8 cellular contexts compared by ENCODE assay signal in the genomic region with DNA sequence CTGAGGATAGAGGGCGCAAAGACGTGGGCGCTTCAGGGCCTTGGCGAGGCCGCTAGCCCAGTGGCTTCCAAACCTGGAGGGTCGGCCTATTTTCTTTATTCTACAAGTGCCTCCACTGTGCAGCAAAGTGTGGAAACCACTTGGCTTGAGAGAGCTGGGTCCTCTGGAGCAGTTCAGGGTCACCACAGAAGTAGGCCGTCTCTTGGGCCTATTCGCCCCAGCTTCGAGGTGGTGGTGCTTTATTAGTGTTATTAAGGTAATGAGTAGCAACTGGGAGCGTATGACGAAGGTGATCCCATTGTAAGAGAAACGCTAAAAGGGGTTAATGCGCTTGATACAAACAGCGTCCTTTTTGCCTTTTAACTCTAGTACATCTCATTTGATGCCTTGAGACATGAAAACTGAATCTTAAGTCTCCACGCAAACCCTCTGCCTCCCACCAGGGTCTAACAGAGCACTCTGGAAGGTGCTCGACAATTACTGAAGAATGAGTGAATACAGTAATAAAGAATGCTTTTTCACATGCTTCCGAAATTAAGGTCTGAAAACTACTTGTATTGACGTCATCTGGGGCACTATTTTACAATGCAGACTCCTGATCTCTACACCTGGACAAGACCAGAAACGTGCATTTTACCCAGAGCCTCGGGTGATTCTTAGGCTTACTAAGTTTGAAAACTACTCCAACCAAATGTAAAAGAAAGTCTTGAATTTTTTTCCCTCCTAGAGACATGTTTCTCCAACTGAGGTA. TPM values are rescaled to one million over a fixed set of nuclear protein-coding genes. Genes with fewer than 3 reads are reported as not detected.
DNase-seq lines count a peak whose midpoint lies in the region; ATAC-seq, FAIRE-seq and TF ChIP-seq lines count a peak whose summit lies in the region.

No MANE protein-coding gene starts in this region.

- peak; percentile 27 for ATAC-seq in HG02870 (IDR thresholded peaks at IDR 0.05; ENCODE audit: unreplicated experiment)
- ATAC-seq in WTC11, result peak; percentile 35
- peak; percentile 45 for ATAC-seq in left ventricle myocardium superior
- ATAC-seq in HG02588 (IDR thresholded peaks at IDR 0.05; ENCODE audit: unreplicated experiment), result no peak

- no peak for DNase-seq in GM12865 (ENCODE audit: low read depth)
- no peak for DNase-seq in WTC11 (ENCODE audit: low spot score)
- no peak for DNase-seq in left ventricle myocardium superior
- DNase-seq in small intestine, result no peak
- no peak for DNase-seq in GDM1 (lab: John Stamatoyannopoulos, UW)
- no peak for DNase-seq in effector CD8-positive, alpha-beta T cell (lab: John Stamatoyannopoulos, UW)

- POLR2A ChIA-PET in WTC11 (lab: Charles Lee), result no interaction called here

- no peak for TF ChIP-seq CTCF in GM12865 (IDR thresholded peaks at IDR 0.05; ENCODE audit: insufficient read depth, low read depth, low read length, missing control alignments)
- TF ChIP-seq CTCF in WTC11 (IDR thresholded peaks at IDR 0.05), result no peak

- intact Hi-C loops in left ventricle myocardium superior (cut with micrococcal nuclease), result no loop called here

- CTCF ChIA-PET in WTC11 (lab: Charles Lee), result interaction anchor here (0.6 to 1.2 kb wide), 3 partner anchors 13 to 170 kb away, joined by 3 to 8 read pairs (median 5); no protein-coding TSS in a partner anchor

- H3K4me3 Mint-ChIP-seq in WTC11, result peak overlapping the region; percentile 60

- H3K4me3 ChIP-seq in GM12865 (ENCODE audit: low read depth, low read length), result peak overlapping the region; percentile 69
- H3K4me3 ChIP-seq in small intestine (ENCODE audit: low read depth in 1 of 2, low read length in 2 of 2), result peak overlapping the region; percentile 74 to 92

- H3K4me1 ChIP-seq in small intestine (ENCODE audit: control insufficient read depth in 2 of 2, insufficient read depth in 1 of 2, low read depth in 1 of 2, low read length in 1 of 2), result no peaks in the 10 kb centered on the region

- H3K27me3 ChIP-seq in small intestine (ENCODE audit: control insufficient read depth in 2 of 2, insufficient read depth in 2 of 2, low read length in 2 of 2), result no peaks in the 10 kb centered on the region

- peak overlapping the region; percentile 74 to 85 for H3K27ac ChIP-seq in small intestine (ENCODE audit: low read depth in 1 of 2, low read length in 1 of 2)

- H3K9me3 Mint-ChIP-seq in WTC11, result no peaks in the 10 kb centered on the region

- H3K36me3 ChIP-seq in small intestine (ENCODE audit: control insufficient read depth in 2 of 2, insufficient read depth in 2 of 2, low read length in 2 of 2), result no peaks in the 10 kb centered on the region

- peaks cover 1% of the 10 kb centered on the region for H3K9me3 ChIP-seq in small intestine (ENCODE audit: control insufficient read depth, low read depth)

- H3K27ac Mint-ChIP-seq in WTC11, result no peak overlapping the region

- H3K36me3 Mint-ChIP-seq in WTC11, result no peaks in the 10 kb centered on the region

- FAIRE-seq in small intestine (lab: Jason Lieb, UNC), result no peak

- peaks cover 38% of the 10 kb centered on the region for H3K27me3 Mint-ChIP-seq in WTC11 (ENCODE audit: low read depth)

- 29 to 52% (median 32%) methylated on average over 20 of the region's 20 CpGs for WGBS in small intestine, 3 donors

- peaks cover 45% of the 10 kb centered on the region for H3K4me1 Mint-ChIP-seq in WTC11

TF ChIP-seq in WTC11, 78 proteins besides CTCF, POLR2A, EP300 and RAD21:
- no peak for TF ChIP-seq SOX15 (CRISPR knock-in tag; IDR thresholded peaks at IDR 0.05)
- 0 out of 2 replicates have a peak, but pooled peaks have one; percentile 6 for TF ChIP-seq ATF1 (CRISPR knock-in tag; IDR thresholded peaks at IDR 0.05)
- 0 out of 2 replicates have a peak, but pooled peaks have one; percentile 17 for TF ChIP-seq ETV6 (CRISPR knock-in tag; IDR thresholded peaks at IDR 0.05)

RNA-seq across cellular contexts. Expression of a gene that starts 0.6 kb away (rescaled TPM):
- total RNA-seq in WTC11 (2021) (1.5 to 2.0 TPM (median 1.6 TPM) in 3 replicates), left ventricle myocardium superior (7.8 TPM)
- polyA plus RNA-seq in small intestine, result 1 to 10 TPM; 3.0 to 6.0 (median 3.8) TPM
